26 cellular contexts compared by ENCODE assay signal in genomic region chr5:100615362-100615761, GRCh38.
"Had no signal": no experiment of that assay in that cellular context is flagged by ENCODE, and none has a peak within 500 bp of the region (broad histone marks: within the 10 kb centered on the region; RNA-seq: fewer than 3 reads in every experiment).

No MANE protein-coding gene starts in this region.

- H3K4me2 ChIP-seq: hepatocyte had no signal

- H3K4me3 ChIP-seq: gastroesophageal sphincter, heart left ventricle, hepatocyte, lung, prostate gland, right atrium auricular region, thoracic aorta, tibial nerve, upper lobe of right lung, uterus had no signal

- DNase-seq: cortex of kidney; effector memory CD8-positive, alpha-beta T cell; foreskin keratinocyte; heart left ventricle; kidney; natural killer cell; stimulated activated CD4-positive, alpha-beta T cell treated with anti-CD3 and anti-CD28 coated beads, Interleukin-2, amount 100 ng/mL, for 24 hours; stimulated activated CD4-positive, alpha-beta T cell treated with anti-CD3 and anti-CD28 coated beads, Interleukin-4, amount 100 ng/mL, for 24 hours; upper lobe of right lung; uterus had no signal

- H3K4me1 Mint-ChIP-seq: memory B cell; natural killer cell; neural crest cell; stimulated activated effector memory CD8-positive, alpha-beta T cell treated with anti-CD3 and anti-CD28 coated beads, Interleukin-12 subunit alpha, Interleukin-12 subunit beta, amount 100 ng/mL, for 72 hours had no signal

- H3K9me3 ChIP-seq: heart left ventricle, neutrophil, prostate gland, right atrium auricular region, thoracic aorta, tibial nerve, upper lobe of right lung, uterus had no signal

- H3K4me3 Mint-ChIP-seq: effector memory CD8-positive, alpha-beta T cell; memory B cell; natural killer cell; neural crest cell; stimulated activated effector memory CD8-positive, alpha-beta T cell treated with anti-CD3 and anti-CD28 coated beads, Interleukin-12 subunit alpha, Interleukin-12 subunit beta, amount 100 ng/mL, for 72 hours; stimulated activated naive CD8-positive, alpha-beta T cell treated with anti-CD3 and anti-CD28 coated beads, Interleukin-15, Interleukin-2, amounts not matched to agents 100 ng/mL and 50 ng/mL, for 24 hours had no signal

- H3K27ac ChIP-seq: foreskin keratinocyte, gastroesophageal sphincter, heart left ventricle, hepatocyte, neutrophil, parathyroid adenoma, prostate gland, right atrium auricular region, thoracic aorta, tibial nerve, upper lobe of right lung, uterus had no signal

- H3K36me3 ChIP-seq: gastroesophageal sphincter, heart left ventricle, neutrophil, prostate gland, right atrium auricular region, thoracic aorta, tibial nerve, upper lobe of right lung, uterus had no signal

- H3K9ac ChIP-seq: parathyroid adenoma had no signal

- H3K27me3 ChIP-seq: foreskin keratinocyte, gastroesophageal sphincter, heart left ventricle, hepatocyte, neutrophil, right atrium auricular region, tibial nerve, upper lobe of right lung, uterus had no signal

- H3K9me3 Mint-ChIP-seq: effector memory CD8-positive, alpha-beta T cell; memory B cell; natural killer cell; stimulated activated effector memory CD8-positive, alpha-beta T cell treated with anti-CD3 and anti-CD28 coated beads, Interleukin-12 subunit alpha, Interleukin-12 subunit beta, amount 100 ng/mL, for 72 hours; stimulated activated naive CD8-positive, alpha-beta T cell treated with anti-CD3 and anti-CD28 coated beads, Interleukin-15, Interleukin-2, amounts not matched to agents 100 ng/mL and 50 ng/mL, for 24 hours had no signal

- H3K36me3 Mint-ChIP-seq: memory B cell; natural killer cell; stimulated activated effector memory CD8-positive, alpha-beta T cell treated with anti-CD3 and anti-CD28 coated beads, Interleukin-12 subunit alpha, Interleukin-12 subunit beta, amount 100 ng/mL, for 72 hours had no signal

- H2AFZ ChIP-seq: hepatocyte, parathyroid adenoma had no signal

- FAIRE-seq: endometrium, kidney had no signal

- H3K4me1 ChIP-seq: foreskin keratinocyte, gastroesophageal sphincter, heart left ventricle, parathyroid adenoma, prostate gland, right atrium auricular region, tibial nerve, upper lobe of right lung, uterus had no signal

- H3K79me2 ChIP-seq: hepatocyte, parathyroid adenoma had no signal

- ATAC-seq: effector memory CD8-positive, alpha-beta T cell; foreskin keratinocyte; gastroesophageal sphincter; heart left ventricle; left lobe of liver; natural killer cell; sciatic nerve; stimulated activated effector memory CD8-positive, alpha-beta T cell treated with anti-CD3 and anti-CD28 coated beads, Interleukin-12 subunit alpha, Interleukin-12 subunit beta, amount 100 ng/mL, for 72 hours; upper lobe of right lung had no signal

- H3K27ac Mint-ChIP-seq: effector memory CD8-positive, alpha-beta T cell; memory B cell; natural killer cell; stimulated activated effector memory CD8-positive, alpha-beta T cell treated with anti-CD3 and anti-CD28 coated beads, Interleukin-12 subunit alpha, Interleukin-12 subunit beta, amount 100 ng/mL, for 72 hours; stimulated activated naive CD8-positive, alpha-beta T cell treated with anti-CD3 and anti-CD28 coated beads, Interleukin-15, Interleukin-2, amounts not matched to agents 100 ng/mL and 50 ng/mL, for 24 hours had no signal
